ENCODE assay signal across 8 cellular contexts in genomic region chr1:23958810-23959460, GRCh38. TPM values are rescaled to one million over a fixed set of nuclear protein-coding genes. Genes with fewer than 3 reads are reported as not detected.
DNase-seq lines count a peak whose midpoint lies in the region; ATAC-seq, FAIRE-seq and TF ChIP-seq lines count a peak whose summit lies in the region.

No MANE protein-coding gene starts in this region.

- DNase-seq in Caki2 (ENCODE audit: low read depth) (peak; percentile 91), HTR-8/SVneo (ENCODE audit: insufficient read length, low spot score) (peak; percentile 79), NOMO-1 treated with DMSO at 0.1 percent for 48 hours (lab: John Stamatoyannopoulos, UW; ENCODE audit: unreplicated experiment) (peak; percentile 100), endothelial cell (ENCODE audit: low spot score) (peak; percentile 71), midbrain (lab: John Stamatoyannopoulos, UW) (peak; percentile 59)
- DNase-seq in activated CD8-positive, alpha-beta memory T cell treated with anti-CD3 and anti-CD28 coated beads, Interleukin-2, amount 10 ng/mL, durations not matched to agents 7 days and 5 days, result peak; percentile 97
- DNase-seq in stimulated activated CD8-positive, alpha-beta memory T cell treated with anti-CD3 and anti-CD28 coated beads, Interleukin-4, amount 100 ng/mL, for 1 hour (ENCODE audit: low read depth in 2 of 2, low spot score in 1 of 2), result peak; percentile 70 to 81

- H3K9me3 Mint-ChIP-seq in activated CD8-positive, alpha-beta memory T cell treated with anti-CD3 and anti-CD28 coated beads, Interleukin-2, amount 10 ng/mL, durations not matched to agents 7 days and 5 days (ENCODE audit: low read depth), result no peaks in the 10 kb centered on the region
- H3K9me3 Mint-ChIP-seq in endothelial cell (ENCODE audit: unreplicated experiment), result no peaks in the 10 kb centered on the region

- peaks cover 33% of the 10 kb centered on the region for H3K36me3 Mint-ChIP-seq in activated CD8-positive, alpha-beta memory T cell treated with anti-CD3 and anti-CD28 coated beads, Interleukin-2, amount 10 ng/mL, durations not matched to agents 7 days and 5 days
- H3K36me3 Mint-ChIP-seq in endothelial cell (ENCODE audit: low read depth, unreplicated experiment), result peaks cover 8% of the 10 kb centered on the region

- CTCF ChIA-PET in activated CD8-positive, alpha-beta memory T cell treated with anti-CD3 and anti-CD28 coated beads, Interleukin-2, amount 10 ng/mL, durations not matched to agents 7 days and 5 days (lab: Charles Lee), result interaction anchor here (0.6 to 2.9 kb wide), 5 partner anchors 18 to 144 kb away, joined by 3 to 14 read pairs (median 4); partner anchors contain the start of gene SRSF10

- in situ Hi-C loops in Caki2 (cut with HindIII; ENCODE audit: low pct_unique_long_range_greater_than_20kb, low sequenced_read_pairs), result no loop called here

- H3K27me3 Mint-ChIP-seq in activated CD8-positive, alpha-beta memory T cell treated with anti-CD3 and anti-CD28 coated beads, Interleukin-2, amount 10 ng/mL, durations not matched to agents 7 days and 5 days, result no peaks in the 10 kb centered on the region
- peaks cover 9% of the 10 kb centered on the region for H3K27me3 Mint-ChIP-seq in endothelial cell (ENCODE audit: unreplicated experiment)

- ATAC-seq in GM21381 (IDR thresholded peaks at IDR 0.05; ENCODE audit: unreplicated experiment), result peak; percentile 56
- peak; percentile 76 for ATAC-seq in activated CD8-positive, alpha-beta memory T cell treated with anti-CD3 and anti-CD28 coated beads, Interleukin-2, amount 10 ng/mL, durations not matched to agents 7 days and 5 days

- H3K27ac Mint-ChIP-seq in activated CD8-positive, alpha-beta memory T cell treated with anti-CD3 and anti-CD28 coated beads, Interleukin-2, amount 10 ng/mL, durations not matched to agents 7 days and 5 days, result peak overlapping the region; percentile 100
- H3K27ac Mint-ChIP-seq in endothelial cell (ENCODE audit: unreplicated experiment), result peak overlapping the region; percentile 100

- peaks cover 50% of the 10 kb centered on the region for H3K4me1 Mint-ChIP-seq in activated CD8-positive, alpha-beta memory T cell treated with anti-CD3 and anti-CD28 coated beads, Interleukin-2, amount 10 ng/mL, durations not matched to agents 7 days and 5 days
- peaks cover 48% of the 10 kb centered on the region for H3K4me1 Mint-ChIP-seq in endothelial cell (ENCODE audit: unreplicated experiment)

- TF ChIP-seq CTCF in endothelial cell (IDR thresholded peaks at IDR 0.05; ENCODE audit: unreplicated experiment), result no peak

- H3K4me3 Mint-ChIP-seq in activated CD8-positive, alpha-beta memory T cell treated with anti-CD3 and anti-CD28 coated beads, Interleukin-2, amount 10 ng/mL, durations not matched to agents 7 days and 5 days, result peak overlapping the region; percentile 100
- H3K4me3 Mint-ChIP-seq in endothelial cell (ENCODE audit: unreplicated experiment), result peak overlapping the region; percentile 99

- no peak for FAIRE-seq in HTR-8/SVneo (lab: Jason Lieb, UNC)

RNA-seq across cellular contexts. Expression of gene PNRC2, which starts 0.7 kb away (rescaled TPM):
- total RNA-seq in Caki2 (2014; rRNA removed; shearing (Covaris generic); ENCODE audit: low replicate concordance), result 22.0 and 48.8 TPM in 2 replicates
- 100 to 1,000 TPM; 139 to 147 TPM for total RNA-seq in activated CD8-positive, alpha-beta memory T cell treated with anti-CD3 and anti-CD28 coated beads, Interleukin-2, amount 10 ng/mL, durations not matched to agents 7 days and 5 days
- total RNA-seq in endothelial cell (ENCODE audit: unreplicated experiment), result 113 TPM

RNA-seq across cellular contexts. Expression of gene SRSF10, which starts 21.2 kb away (rescaled TPM):
- total RNA-seq in Caki2 (2014; rRNA removed; shearing (Covaris generic); ENCODE audit: low replicate concordance), result 24.5 and 31.9 TPM in 2 replicates
- total RNA-seq in activated CD8-positive, alpha-beta memory T cell treated with anti-CD3 and anti-CD28 coated beads, Interleukin-2, amount 10 ng/mL, durations not matched to agents 7 days and 5 days, result 100 to 1,000 TPM; 221 to 226 TPM
- total RNA-seq in endothelial cell (ENCODE audit: unreplicated experiment), result 101 TPM

RNA-seq across cellular contexts. Expression of gene CNR2, which starts 45.8 kb away (rescaled TPM):
- total RNA-seq in Caki2 (2014; rRNA removed; shearing (Covaris generic); ENCODE audit: low replicate concordance), result 0.03 TPM in 1 of 2 replicates, not detected in the other
- total RNA-seq in activated CD8-positive, alpha-beta memory T cell treated with anti-CD3 and anti-CD28 coated beads, Interleukin-2, amount 10 ng/mL, durations not matched to agents 7 days and 5 days, result under 1 TPM; 0.14 to 0.47 TPM
- not detected for total RNA-seq in endothelial cell (ENCODE audit: unreplicated experiment)

Comparison
In these comparisons a context has a peak if more than half of its experiments do, and no peak if none do; other contexts are left out.
1. Peak in every context shown above with its lines: DNase-seq and ATAC-seq.